In the genomic region with DNA sequence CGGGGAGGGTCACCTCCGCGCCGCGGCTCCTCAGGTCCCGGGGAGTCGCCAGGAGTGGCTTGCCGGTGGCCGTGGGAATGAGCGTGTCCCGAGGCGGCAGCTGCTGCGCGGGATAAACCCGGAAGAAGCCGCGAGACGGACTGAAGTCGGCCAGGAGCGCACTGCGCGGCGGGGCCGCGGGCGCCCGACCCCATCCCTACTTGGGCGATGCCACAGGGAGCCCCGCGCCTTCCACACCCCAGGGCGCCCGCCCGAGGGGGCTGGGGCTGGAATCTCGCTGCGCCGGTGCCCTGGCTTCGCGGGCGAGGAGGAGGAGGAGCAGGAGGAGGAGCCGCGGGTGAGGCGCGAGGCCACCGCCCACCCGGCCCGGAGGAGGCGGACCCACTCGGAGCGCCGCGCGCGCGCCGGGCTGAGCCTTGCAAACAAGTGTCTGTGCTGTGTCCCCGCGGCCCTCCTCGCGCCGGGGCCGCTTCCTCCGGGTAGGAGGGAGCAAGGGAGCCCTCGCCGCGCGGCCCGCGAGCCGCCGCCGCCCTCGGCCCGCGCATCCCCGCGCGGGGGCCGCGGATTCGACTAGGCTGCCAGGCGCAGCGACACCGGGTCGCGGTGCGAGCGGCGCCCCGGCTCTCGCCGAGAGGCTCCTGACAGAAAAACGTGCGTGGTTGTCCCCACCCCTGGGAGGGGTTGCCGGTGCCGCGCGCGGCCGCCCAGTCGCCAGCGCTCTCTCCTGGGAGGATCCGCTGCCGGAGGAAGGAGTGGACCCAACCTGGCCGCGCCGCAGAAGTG, we compare ENCODE assay signal across 8 cellular contexts. TPM values are rescaled to one million over a fixed set of nuclear protein-coding genes. Genes with fewer than 3 reads are reported as not detected.
DNase-seq lines count a peak whose midpoint lies in the region; TF ChIP-seq lines count a peak whose summit lies in the region.

A gene (plus strand): TSS at position 412 of the 783 bp plus-strand sequence.

- H3K4me3 Mint-ChIP-seq in type B pancreatic cell = peak within 1 kb of the TSS; percentile 89

- POLR2A ChIA-PET in GM10248 (lab: Yijun Ruan, JAX) = no interaction called here

- peak within 1 kb of the TSS; percentile 81 for H3K27ac Mint-ChIP-seq in type B pancreatic cell

- H3K36me3 Mint-ChIP-seq in type B pancreatic cell = no peaks in the 10 kb centered on the region

- CTCF ChIA-PET in GM10248 (lab: Yijun Ruan, JAX) = interaction anchor here (1.2 to 1.7 kb wide), 2 partner anchors 10 to 59 kb away, joined by 3 to 8 read pairs; no protein-coding TSS in a partner anchor

- H3K4me1 Mint-ChIP-seq in type B pancreatic cell (ENCODE audit: unreplicated experiment) = peaks cover 21% of the 10 kb centered on the region

- 0 to 1% (median 0%) methylated on average over 47 to 106 of the region's 106 CpGs for WGBS in adipose tissue, 3 donors

- no peak for TF ChIP-seq CTCF in GM10248 (IDR thresholded peaks at IDR 0.05; ENCODE audit: control extremely low read depth, extremely low read depth, low read depth, missing control alignments)
- no peak for TF ChIP-seq CTCF in HFF-Myc (IDR thresholded peaks at IDR 0.05; ENCODE audit: low read depth, low read length, missing control alignments)
- no peak for TF ChIP-seq CTCF in type B pancreatic cell (conservative IDR thresholded peaks at IDR 0.05)

- peaks cover 14% of the 10 kb centered on the region for H3K27me3 Mint-ChIP-seq in type B pancreatic cell

- peak within 1 kb of the TSS; percentile 69 for H3K27ac ChIP-seq in adipose tissue (ENCODE audit: low read depth, low read length)

- no peaks in the 10 kb centered on the region for H3K9me3 Mint-ChIP-seq in type B pancreatic cell

- intact Hi-C loops in cardiac septum (cut with DNase I) = loop anchor here (2.0 to 5.0 kb wide), 4 partner anchors 51 to 286 kb away; a partner anchor contains a TSS
- intact Hi-C loops in posterior cingulate gyrus (cut with DNase I) = loop anchor here (2.0 to 5.0 kb wide), 3 partner anchors 56 to 81 kb away; no protein-coding TSS in a partner anchor

- H3K4me3 ChIP-seq in HFF-Myc (replicated peaks; ENCODE audit: low read depth, low read length) = peak within 1 kb of the TSS; percentile 79

- DNase-seq in GM10248 (ENCODE audit: extremely low spot score) (peak; percentile 86), HFF-Myc (ENCODE audit: extremely low read depth, low read depth) (no peak), MV-4-11 (lab: John Stamatoyannopoulos, UW) (peak; percentile 79), T follicular helper cell (ENCODE audit: low read depth) (peak; percentile 82), cardiac septum (ENCODE audit: low spot score) (peak; percentile 96), posterior cingulate gyrus (peak; percentile 80 to 99 (median 94)), type B pancreatic cell (ENCODE audit: extremely low spot score, unreplicated experiment) (peak; percentile 90)

RNA-seq across cellular contexts. Expression of the gene that starts here (rescaled TPM):
- 1 to 10 TPM; 3.0 to 6.0 (median 5.1) TPM for polyA plus RNA-seq in adipose tissue
- total RNA-seq in cardiac septum = 26.1 TPM
- total RNA-seq in type B pancreatic cell (ENCODE audit: low replicate concordance) = 11.1 and 15.6 TPM in 2 replicates
